ENCODE assay signal across 14 cellular contexts in genomic region chr17:10033982-10034381, GRCh38.
DNase-seq lines count a peak whose midpoint lies in the region; ATAC-seq and TF ChIP-seq lines count a peak whose summit lies in the region.
"Had no signal": no experiment of that assay in that cellular context is flagged by ENCODE, and none has a peak within 500 bp of the region (broad histone marks: within the 10 kb centered on the region; RNA-seq: fewer than 3 reads in every experiment).

No MANE protein-coding gene starts in this region.

- H3K4me1 ChIP-seq in breast epithelium (peaks cover 0 to 5% of the 10 kb centered on the region in 2 donors), mammary epithelial cell (ENCODE audit: insufficient read depth, low read length) (no peaks in the 10 kb centered on the region), mucosa of descending colon (ENCODE audit: low read depth) (no peaks in the 10 kb centered on the region), upper lobe of right lung (peaks cover 30% of the 10 kb centered on the region)

- TF ChIP-seq POLR2A in breast epithelium (IDR thresholded peaks at IDR 0.05) = no peak

- H3K9ac ChIP-seq in mammary epithelial cell (ENCODE audit: insufficient read depth, low read length) = no peak overlapping the region

- TF ChIP-seq CTCF in breast epithelium (IDR thresholded peaks at IDR 0.05) (no peak), mammary epithelial cell (conservative IDR thresholded peaks at IDR 0.05 in 1 of 2, IDR thresholded peaks at IDR 0.05 in 1 of 2; ENCODE audit: extremely low read depth in 1 of 2, insufficient read depth in 1 of 2, low read depth in 1 of 2, low read length in 2 of 2) (no peak), mucosa of descending colon (IDR thresholded peaks at IDR 0.05) (no peak), upper lobe of right lung (IDR thresholded peaks at IDR 0.05) (no peak)

- H4K20me1 ChIP-seq in mammary epithelial cell (ENCODE audit: insufficient read depth, low read length) = no peaks in the 10 kb centered on the region

- intact Hi-C loops in breast epithelium (cut with DNase I; ENCODE audit: low total_unique reads) = no loop called here
- intact Hi-C loops in mammary epithelial cell (cut with micrococcal nuclease) = no loop called here
- intact Hi-C loops in mucosa of descending colon (cut with DNase I, micrococcal nuclease) = no loop called here
- intact Hi-C loops in upper lobe of right lung (cut with DNase I) = no loop called here

- H3K27me3 ChIP-seq in breast epithelium (no peaks in the 10 kb centered on the region), mammary epithelial cell (ENCODE audit: insufficient read depth, low read length) (no peaks in the 10 kb centered on the region), upper lobe of right lung (peaks cover 7% of the 10 kb centered on the region), H7 (ENCODE audit: control insufficient read depth, insufficient read depth, low read length) (no peaks in the 10 kb centered on the region)
- H3K27me3 ChIP-seq: body of pancreas had no signal

- dilution Hi-C loops in mammary epithelial cell (cut with HindIII; ENCODE audit: low sequenced_read_pairs) = no loop called here

- H3K36me3 ChIP-seq in breast epithelium = no peaks in the 10 kb centered on the region
- H3K36me3 ChIP-seq in mammary epithelial cell (ENCODE audit: insufficient read depth, low read length) = no peaks in the 10 kb centered on the region
- no peaks in the 10 kb centered on the region for H3K36me3 ChIP-seq in mucosa of descending colon (ENCODE audit: low read depth)
- no peaks in the 10 kb centered on the region for H3K36me3 ChIP-seq in upper lobe of right lung
- H3K36me3 ChIP-seq in H7 (replicated peaks; ENCODE audit: control insufficient read depth, insufficient read depth, low read length) = no peaks in the 10 kb centered on the region

- CTCF ChIA-PET in mammary epithelial cell (lab: Charles Lee; ENCODE audit: low non-redundant PET) = no interaction called here

- peak overlapping the region in 1 of 3 donors; percentile 33 for H3K4me3 ChIP-seq in breast epithelium
- no peak overlapping the region for H3K4me3 ChIP-seq in mammary epithelial cell (replicated peaks in 1 of 3; ENCODE audit: insufficient read depth in 1 of 3, low read depth in 2 of 3, low read length in 3 of 3)
- no peak overlapping the region for H3K4me3 ChIP-seq in mucosa of descending colon
- no peak overlapping the region for H3K4me3 ChIP-seq in upper lobe of right lung
- H3K4me3 ChIP-seq in H7 (ENCODE audit: insufficient read depth, low read depth, low read length) = no peak overlapping the region
- H3K4me3 ChIP-seq: body of pancreas had no signal

- in situ Hi-C loops in mammary epithelial cell (cut with MboI; ENCODE audit: low sequenced_read_pairs in 2 of 2) = no loop called here

- no peaks in the 10 kb centered on the region for H3K9me3 ChIP-seq in breast epithelium
- peaks cover 35% of the 10 kb centered on the region for H3K9me3 ChIP-seq in mammary epithelial cell (replicated peaks; ENCODE audit: insufficient read depth, low read length)
- no peaks in the 10 kb centered on the region for H3K9me3 ChIP-seq in mucosa of descending colon
- no peaks in the 10 kb centered on the region for H3K9me3 ChIP-seq in upper lobe of right lung
- H3K9me3 ChIP-seq: body of pancreas had no signal

- H3K27ac ChIP-seq in breast epithelium (peak overlapping the region; percentile 25 to 92), mammary epithelial cell (ENCODE audit: insufficient read depth, low read depth, low read length) (no peak overlapping the region), caudate nucleus (ENCODE audit: low read depth, low read length) (peak overlapping the region; percentile 70), upper lobe of right lung (peak overlapping the region; percentile 36)

- 85% methylated on average over 9 of the region's 9 CpGs for WGBS in mammary epithelial cell (ENCODE audit: low coverage, missing lambda C conversion rate)

- H2AFZ ChIP-seq in mammary epithelial cell (ENCODE audit: low read depth, low read length) = no peak overlapping the region

- ATAC-seq in mucosa of descending colon (peak; percentile 37), upper lobe of right lung (peak; percentile 71), HG03280 (IDR thresholded peaks at IDR 0.05; ENCODE audit: unreplicated experiment) (no peak)
- ATAC-seq: activated T-cell treated with anti-CD3 and anti-CD28 coated beads, Interleukin-2, amount 50 U/mL, for 4 hours; body of pancreas had no signal

- no peaks in the 10 kb centered on the region for H3K79me2 ChIP-seq in mammary epithelial cell (ENCODE audit: insufficient read depth, low read length)

- no TSS peak for BruUV-seq in mammary epithelial cell (replicated peaks; lab: Mats Ljungman, UMichigan)

- DNase-seq in breast epithelium (ENCODE audit: low spot score in 2 of 2) = no peak
- DNase-seq in mammary epithelial cell = no peak
- DNase-seq in caudate nucleus (lab: John Stamatoyannopoulos, UW) = peak in 1 of 61 donors; percentile 34
- no peak for DNase-seq in mucosa of descending colon
- DNase-seq in upper lobe of right lung = no peak
- no peak for DNase-seq in activated naive CD4-positive, alpha-beta T cell treated with anti-CD3 and anti-CD28 coated beads, Interleukin-2, amount 50 U/mL, for 16 hours
- DNase-seq in H7 = no peak
- DNase-seq: 8988T; activated T-cell treated with anti-CD3 and anti-CD28 coated beads, Interleukin-2, amount 50 U/mL, for 4 hours; KG1; RPMI8226; stimulated activated naive CD4-positive, alpha-beta T cell treated with Interleukin-2 at 50 U/mL for 16 hours had no signal

- no peak overlapping the region for H3K4me2 ChIP-seq in mammary epithelial cell (ENCODE audit: insufficient read depth, low read depth, low read length)
